Comparison of ENCODE assay signal across 9 cellular contexts in the genomic region with DNA sequence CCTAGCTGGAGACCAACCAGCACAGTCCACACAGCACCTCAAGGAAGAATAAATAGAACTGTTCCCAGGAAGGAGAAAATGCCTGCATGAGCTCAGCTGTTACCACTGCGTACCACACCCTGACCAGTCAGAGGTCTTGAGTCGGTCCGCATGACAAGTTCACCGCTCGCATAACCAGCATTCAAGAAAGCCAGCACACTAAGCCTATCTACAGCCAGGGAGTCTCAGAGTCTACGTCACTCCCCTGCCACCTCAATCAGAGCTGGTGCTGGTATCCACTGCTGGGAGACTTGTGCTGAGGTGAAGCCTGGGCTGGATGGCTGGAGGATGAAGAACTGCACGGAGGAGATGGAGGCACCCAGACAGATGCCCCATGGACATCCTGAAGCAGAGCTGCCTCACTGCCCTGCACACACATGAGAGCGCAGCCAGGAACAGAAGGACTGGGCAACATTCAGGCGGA. TPM values are rescaled to one million over a fixed set of nuclear protein-coding genes. Genes with fewer than 3 reads are reported as not detected.
DNase-seq lines count a peak whose midpoint lies in the region; ATAC-seq and TF ChIP-seq lines count a peak whose summit lies in the region.
"Had no signal": no experiment of that assay in that cellular context is flagged by ENCODE, and none has a peak within 500 bp of the region (broad histone marks: within the 10 kb centered on the region; RNA-seq: fewer than 3 reads in every experiment).

No MANE protein-coding gene starts in this region.

- H3K9ac ChIP-seq in mucosa of stomach (ENCODE audit: low read length) = peak overlapping the region; percentile 61

- intact Hi-C loops in upper lobe of right lung (cut with DNase I) = no loop called here

- DNase-seq in amniotic epithelial cell (ENCODE audit: low read depth) = peak; percentile 57
- peak; percentile 74 for DNase-seq in fibroblast of villous mesenchyme (ENCODE audit: low read depth)
- DNase-seq in upper lobe of right lung = no peak
- no peak for DNase-seq in hypothalamus (lab: John Stamatoyannopoulos, UW)
- no peak for DNase-seq in NCI-H524 treated with DMSO at 0.1 percent for 48 hours (lab: John Stamatoyannopoulos, UW)
- DNase-seq: NCI-H187 treated with DMSO at 0.1 percent for 48 hours had no signal

- no peak overlapping the region for H3K4me3 ChIP-seq in fibroblast of villous mesenchyme (ENCODE audit: low read depth, low read length)
- H3K4me3 ChIP-seq in mucosa of stomach (ENCODE audit: low read length) = no peak overlapping the region
- no peak overlapping the region for H3K4me3 ChIP-seq in upper lobe of right lung

- TF ChIP-seq CTCF in fibroblast of villous mesenchyme (IDR thresholded peaks at IDR 0.05; ENCODE audit: insufficient read depth, low read depth, low read length) = no peak
- no peak for TF ChIP-seq CTCF in upper lobe of right lung (IDR thresholded peaks at IDR 0.05)

- H3K4me1 ChIP-seq in mucosa of stomach (ENCODE audit: control insufficient read depth, insufficient read depth, low read length) (peaks cover 19% of the 10 kb centered on the region), upper lobe of right lung (peaks cover 10% of the 10 kb centered on the region)

- no peak overlapping the region for H3K27ac ChIP-seq in upper lobe of right lung

- no peaks in the 10 kb centered on the region for H3K27me3 ChIP-seq in mucosa of stomach (ENCODE audit: control insufficient read depth, insufficient read depth, low read length)
- no peaks in the 10 kb centered on the region for H3K27me3 ChIP-seq in upper lobe of right lung

- peak; percentile 74 for ATAC-seq in upper lobe of right lung
- no peak for ATAC-seq in GM21528 (IDR thresholded peaks at IDR 0.05; ENCODE audit: low FRiP score, unreplicated experiment)

- no peaks in the 10 kb centered on the region for H3K36me3 ChIP-seq in mucosa of stomach (ENCODE audit: control insufficient read depth, insufficient read depth, low read length)
- no peaks in the 10 kb centered on the region for H3K36me3 ChIP-seq in upper lobe of right lung

- H3K9me3 ChIP-seq in mucosa of stomach (ENCODE audit: control insufficient read depth, low read length) (no peaks in the 10 kb centered on the region), upper lobe of right lung (no peaks in the 10 kb centered on the region)

RNA-seq across cellular contexts. Expression of gene AKR1C1, which starts 19.6 kb away (rescaled TPM):
- total RNA-seq in fibroblast of villous mesenchyme (6.0 and 8.4 TPM in 2 replicates), upper lobe of right lung (42.0 TPM)

RNA-seq across cellular contexts. Expression of gene AKR1C2, which starts 20.9 kb away (rescaled TPM):
- total RNA-seq in fibroblast of villous mesenchyme (1.6 and 5.2 TPM in 2 replicates), upper lobe of right lung (22.5 TPM)
- total RNA-seq: CD4-positive, CD25-positive, alpha-beta regulatory T cell had no signal

Comparison
In these comparisons a context has a peak if more than half of its experiments do, and no peak if none do; other contexts are left out.
1. DNase-seq: peak in amniotic epithelial cell (single experiment) and fibroblast of villous mesenchyme (single experiment); none in upper lobe of right lung (single experiment), hypothalamus (0 of 51) and NCI-H524 treated with DMSO at 0.1 percent for 48 hours (single experiment).